17 cellular contexts compared by ENCODE assay signal in the genomic region with DNA sequence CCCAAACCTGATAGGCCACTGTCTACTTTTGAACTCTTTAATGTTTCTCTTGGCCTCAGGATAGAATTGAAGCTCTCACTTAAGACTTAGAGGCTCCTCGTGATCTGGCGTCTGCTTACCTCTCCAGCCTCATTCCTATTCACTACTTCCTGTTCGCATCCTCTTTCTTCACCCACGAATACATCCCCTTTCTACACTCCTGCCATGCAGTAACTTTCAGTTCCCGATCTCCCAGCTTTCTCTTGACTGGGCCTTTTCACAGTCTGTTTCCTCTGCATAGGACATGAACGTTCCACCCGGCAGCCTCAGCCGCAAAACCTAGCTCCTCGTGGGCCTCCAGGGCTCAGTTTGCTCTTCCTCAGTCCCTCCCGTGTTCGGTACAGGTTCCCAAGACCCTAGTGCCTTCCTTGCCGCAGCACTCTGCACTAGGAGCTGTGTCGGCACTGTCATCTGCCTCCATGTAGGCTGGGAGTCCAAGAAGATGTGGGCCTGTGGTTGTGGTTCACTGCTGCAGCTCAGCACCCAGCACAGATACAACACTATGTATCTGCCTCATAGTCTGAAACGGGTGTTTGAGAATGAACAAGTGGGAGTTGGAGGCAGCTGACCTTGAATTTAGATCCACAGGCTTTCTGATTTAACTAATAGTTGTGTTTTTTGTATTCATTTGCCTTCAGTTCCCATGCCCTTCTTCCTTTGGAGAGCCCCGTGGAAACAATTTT. TPM values are rescaled to one million over a fixed set of nuclear protein-coding genes. Genes with fewer than 3 reads are reported as not detected.
A peak's percentile ranks its signal among the peaks of the same experiment; 100 is the strongest.
DNase-seq lines count a peak whose midpoint lies in the region; ATAC-seq and TF ChIP-seq lines count a peak whose summit lies in the region.
"Had no signal": no experiment of that assay in that cellular context is flagged by ENCODE, and none has a peak within 500 bp of the region (broad histone marks: within the 10 kb centered on the region; RNA-seq: fewer than 3 reads in every experiment).

No MANE protein-coding gene starts in this region.

- peak overlapping the region; percentile 4 for H3K27ac Mint-ChIP-seq in activated T-cell treated with anti-CD3 and anti-CD28 coated beads, Interleukin-2, amount 50 U/mL, for 24 hours
- peak overlapping the region; percentile 30 for H3K27ac Mint-ChIP-seq in activated T-helper 17 cell treated with anti-CD3 and anti-CD28 coated beads, Interleukin-2, amount 50 U/mL, for 72 hours
- H3K27ac Mint-ChIP-seq in stimulated activated naive B cell treated with anti-CD40 and anti-IgM and Interleukin-4, amounts not matched to agents 10 μg/mL and 1 μg/mL and 100 μg/mL, for 72 hours = peak overlapping the region; percentile 33
- H3K27ac Mint-ChIP-seq in type B pancreatic cell = no peak overlapping the region

- H3K27me3 ChIP-seq in HL-60 (ENCODE audit: insufficient read depth, poor library complexity, severe bottlenecking) = no peaks in the 10 kb centered on the region
- H3K27me3 ChIP-seq: esophagus squamous epithelium, ovary had no signal

- no peak for DNase-seq in activated T-cell treated with anti-CD3 and anti-CD28 coated beads, Interleukin-2, amount 50 U/mL, for 24 hours
- DNase-seq in activated T-cell treated with anti-CD3 and anti-CD28 coated beads, Interleukin-2, amount 50 U/mL, for 48 hours = no peak
- DNase-seq in HL-60 (ENCODE audit: low read depth in 1 of 2, low spot score in 1 of 2) (peak in 1 of 2 experiments; percentile 52), dermis blood vessel endothelial cell (no peak), NCI-H1105 (lab: John Stamatoyannopoulos, UW) (no peak), type B pancreatic cell (ENCODE audit: extremely low spot score, unreplicated experiment) (no peak)
- no peak for DNase-seq in stimulated activated naive B cell treated with anti-CD40 and anti-IgM and Interleukin-4, amounts not matched to agents 10 μg/mL and 1 μg/mL and 100 μg/mL, for 72 hours
- DNase-seq: activated T-cell treated with anti-CD3 and anti-CD28 coated beads for 4 hours, DMS79, esophagus squamous epithelium, H9, NCI-H1092 treated with DMSO at 0.1 percent for 48 hours, NCI-H2227 treated with DMSO at 0.1 percent for 48 hours, ovary had no signal

- H3K9me3 Mint-ChIP-seq in activated T-cell treated with anti-CD3 and anti-CD28 coated beads, Interleukin-2, amount 50 U/mL, for 24 hours = no peaks in the 10 kb centered on the region
- H3K9me3 Mint-ChIP-seq in activated T-helper 17 cell treated with anti-CD3 and anti-CD28 coated beads, Interleukin-2, amount 50 U/mL, for 72 hours = no peaks in the 10 kb centered on the region
- H3K9me3 Mint-ChIP-seq in stimulated activated naive B cell treated with anti-CD40 and anti-IgM and Interleukin-4, amounts not matched to agents 10 μg/mL and 1 μg/mL and 100 μg/mL, for 72 hours = no peaks in the 10 kb centered on the region
- H3K9me3 Mint-ChIP-seq in type B pancreatic cell = no peaks in the 10 kb centered on the region

- ATAC-seq in activated T-helper 17 cell treated with anti-CD3 and anti-CD28 coated beads, Interleukin-2, amount 50 U/mL, for 72 hours (replicated peaks) = no peak
- ATAC-seq in stimulated activated naive B cell treated with anti-CD40 and anti-IgM and Interleukin-4, amounts not matched to agents 10 μg/mL and 1 μg/mL and 100 μg/mL, for 72 hours (replicated peaks) = peak in 1 of 2 donors; percentile 36

- peak overlapping the region; percentile 65 for H3K27ac ChIP-seq in HL-60 (replicated peaks)
- H3K27ac ChIP-seq: ovary had no signal

- no peak overlapping the region for H3K4me3 Mint-ChIP-seq in activated T-cell treated with anti-CD3 and anti-CD28 coated beads, Interleukin-2, amount 50 U/mL, for 24 hours
- peak overlapping the region; percentile 29 for H3K4me3 Mint-ChIP-seq in activated T-helper 17 cell treated with anti-CD3 and anti-CD28 coated beads, Interleukin-2, amount 50 U/mL, for 72 hours
- no peak overlapping the region for H3K4me3 Mint-ChIP-seq in stimulated activated naive B cell treated with anti-CD40 and anti-IgM and Interleukin-4, amounts not matched to agents 10 μg/mL and 1 μg/mL and 100 μg/mL, for 72 hours
- no peak overlapping the region for H3K4me3 Mint-ChIP-seq in type B pancreatic cell
- H3K4me3 Mint-ChIP-seq: H9 had no signal

- H3K27me3 Mint-ChIP-seq in activated T-cell treated with anti-CD3 and anti-CD28 coated beads, Interleukin-2, amount 50 U/mL, for 24 hours = peaks cover 9% of the 10 kb centered on the region
- no peaks in the 10 kb centered on the region for H3K27me3 Mint-ChIP-seq in activated T-helper 17 cell treated with anti-CD3 and anti-CD28 coated beads, Interleukin-2, amount 50 U/mL, for 72 hours
- H3K27me3 Mint-ChIP-seq in stimulated activated naive B cell treated with anti-CD40 and anti-IgM and Interleukin-4, amounts not matched to agents 10 μg/mL and 1 μg/mL and 100 μg/mL, for 72 hours = peaks cover 0 to 8% of the 10 kb centered on the region in 2 donors
- H3K27me3 Mint-ChIP-seq in type B pancreatic cell = no peaks in the 10 kb centered on the region

- H3K36me3 Mint-ChIP-seq in activated T-cell treated with anti-CD3 and anti-CD28 coated beads, Interleukin-2, amount 50 U/mL, for 24 hours (ENCODE audit: low read depth) = peaks cover 5% of the 10 kb centered on the region
- H3K36me3 Mint-ChIP-seq in activated T-helper 17 cell treated with anti-CD3 and anti-CD28 coated beads, Interleukin-2, amount 50 U/mL, for 72 hours (ENCODE audit: low read depth) = peaks cover 7% of the 10 kb centered on the region
- peaks cover 5 to 10% of the 10 kb centered on the region in 2 donors for H3K36me3 Mint-ChIP-seq in stimulated activated naive B cell treated with anti-CD40 and anti-IgM and Interleukin-4, amounts not matched to agents 10 μg/mL and 1 μg/mL and 100 μg/mL, for 72 hours
- peaks cover 4% of the 10 kb centered on the region for H3K36me3 Mint-ChIP-seq in type B pancreatic cell

- H3K4me1 Mint-ChIP-seq in activated T-cell treated with anti-CD3 and anti-CD28 coated beads, Interleukin-2, amount 50 U/mL, for 24 hours (ENCODE audit: low read depth) = no peaks in the 10 kb centered on the region
- H3K4me1 Mint-ChIP-seq in activated T-helper 17 cell treated with anti-CD3 and anti-CD28 coated beads, Interleukin-2, amount 50 U/mL, for 72 hours = no peaks in the 10 kb centered on the region
- H3K4me1 Mint-ChIP-seq in stimulated activated naive B cell treated with anti-CD40 and anti-IgM and Interleukin-4, amounts not matched to agents 10 μg/mL and 1 μg/mL and 100 μg/mL, for 72 hours = peaks cover 13 to 22% of the 10 kb centered on the region in 2 donors
- H3K4me1 Mint-ChIP-seq in type B pancreatic cell (ENCODE audit: unreplicated experiment) = no peaks in the 10 kb centered on the region
- H3K4me1 Mint-ChIP-seq: H9 had no signal

- no peak for TF ChIP-seq CTCF in HL-60 (IDR thresholded peaks at IDR 0.05; ENCODE audit: insufficient read depth, low read length)
- TF ChIP-seq CTCF in type B pancreatic cell (conservative IDR thresholded peaks at IDR 0.05) = no peak

- no peak overlapping the region for H3K4me3 ChIP-seq in HL-60 (replicated peaks; ENCODE audit: insufficient read depth, low read length)
- H3K4me3 ChIP-seq: esophagus squamous epithelium, ovary had no signal

RNA-seq across cellular contexts. Expression of gene RPL39, which starts 15.8 kb away (rescaled TPM):
- 1,000 to 10,000 TPM; 2,393 to 3,257 TPM for total RNA-seq in activated T-helper 17 cell treated with anti-CD3 and anti-CD28 coated beads, Interleukin-2, amount 50 U/mL, for 72 hours
- total RNA-seq in dermis blood vessel endothelial cell (2,423 and 9,363 TPM in 2 replicates), type B pancreatic cell (ENCODE audit: low replicate concordance) (2,402 and 2,468 TPM in 2 replicates)

RNA-seq across cellular contexts. Expression of gene SOWAHD, which starts 17.3 kb away (rescaled TPM):
- under 1 TPM in 1 of 2 donors, not detected in 1; 0.26 TPM for total RNA-seq in activated T-helper 17 cell treated with anti-CD3 and anti-CD28 coated beads, Interleukin-2, amount 50 U/mL, for 72 hours
- 0.05 TPM in 1 of 2 replicates, not detected in the other for total RNA-seq in dermis blood vessel endothelial cell
- total RNA-seq in type B pancreatic cell (ENCODE audit: low replicate concordance) = 0.63 TPM in 1 of 2 replicates, not detected in the other
- total RNA-seq: lung microvascular endothelial cell, RPMI7951 had no signal
